Comparison of ENCODE assay signal across 8 cellular contexts in the genomic region with DNA sequence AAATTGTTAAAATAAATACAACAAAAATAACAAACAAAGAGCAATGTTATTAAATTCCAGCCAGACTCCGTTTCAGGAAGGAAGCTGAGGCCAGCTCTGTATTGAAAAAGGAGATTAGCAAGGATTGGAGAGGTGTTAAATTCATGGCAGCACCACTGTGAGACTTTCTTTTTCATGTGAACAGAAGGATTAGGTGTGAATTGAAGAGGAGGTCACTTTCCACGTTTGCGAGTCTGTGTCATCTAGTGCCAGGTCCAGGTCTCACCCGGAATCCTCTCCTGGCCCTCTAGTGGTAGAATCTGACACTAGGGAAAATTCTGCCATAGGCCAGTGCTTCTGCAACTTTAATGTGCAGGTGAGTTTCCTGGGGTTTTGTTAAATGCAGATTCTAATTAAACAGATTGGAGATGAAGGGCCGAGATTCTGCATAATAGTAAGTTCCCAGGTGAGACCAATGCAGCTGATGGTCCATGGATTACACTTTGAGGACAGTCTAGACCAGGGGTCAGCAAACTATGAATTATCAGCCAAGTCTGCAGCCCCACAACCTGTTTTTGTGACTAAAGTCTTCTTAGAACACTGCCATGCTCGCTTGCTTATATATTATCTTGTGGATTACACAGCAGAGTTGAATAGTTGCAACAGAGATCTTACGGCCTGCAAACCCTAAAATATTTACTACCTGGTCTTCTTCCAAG. TPM values are rescaled to one million over a fixed set of nuclear protein-coding genes. Genes with fewer than 3 reads are reported as not detected.
DNase-seq lines count a peak whose midpoint lies in the region; ATAC-seq, FAIRE-seq and TF ChIP-seq lines count a peak whose summit lies in the region.

No MANE protein-coding gene starts in this region.

- TF ChIP-seq CTCF in SU-DHL-6 (IDR thresholded peaks at IDR 0.05; ENCODE audit: insufficient read depth, low read length, poor library complexity, severe bottlenecking) (peak; percentile 64), progenitor cell of endocrine pancreas (IDR thresholded peaks at IDR 0.05; ENCODE audit: unreplicated experiment) (peak; percentile 86)

- H3K79me2 ChIP-seq in SU-DHL-6 (ENCODE audit: insufficient read depth, low read length) = no peaks in the 10 kb centered on the region

- H3F3A ChIP-seq in SU-DHL-6 (ENCODE audit: insufficient read depth) = no peaks in the 10 kb centered on the region

- H3K27ac ChIP-seq in SU-DHL-6 (ENCODE audit: low read depth, low read length) = no peak overlapping the region

- no peaks in the 10 kb centered on the region for H3K27me3 ChIP-seq in SU-DHL-6 (ENCODE audit: low read length)

- no peak overlapping the region for H3K4me2 ChIP-seq in SU-DHL-6 (ENCODE audit: low read depth, low read length, poor library complexity, severe bottlenecking)

- H3K4me1 Mint-ChIP-seq in progenitor cell of endocrine pancreas (ENCODE audit: low read depth) = peaks cover 4% of the 10 kb centered on the region

- H3K36me3 Mint-ChIP-seq in progenitor cell of endocrine pancreas (ENCODE audit: insufficient read depth) = no peaks in the 10 kb centered on the region

- FAIRE-seq in frontal cortex (lab: Jason Lieb, UNC) = peak; percentile 31

- no peaks in the 10 kb centered on the region for H3K9me3 ChIP-seq in SU-DHL-6 (ENCODE audit: insufficient read depth, low read length)

- H3K27ac Mint-ChIP-seq in progenitor cell of endocrine pancreas = no peak overlapping the region

- no peak overlapping the region for H3K4me3 Mint-ChIP-seq in progenitor cell of endocrine pancreas (ENCODE audit: low read depth)

- no peaks in the 10 kb centered on the region for H3K9me2 ChIP-seq in SU-DHL-6 (replicated peaks; ENCODE audit: insufficient read depth, low read length)

- H2AFZ ChIP-seq in SU-DHL-6 (ENCODE audit: low read depth, low read length, severe bottlenecking) = no peak overlapping the region

- H3K27me3 Mint-ChIP-seq in progenitor cell of endocrine pancreas = peaks cover 40% of the 10 kb centered on the region

- H3K4me3 ChIP-seq in SU-DHL-6 (ENCODE audit: insufficient read depth, low read length, poor library complexity, severe bottlenecking) = no peak overlapping the region

- peak; percentile 62 for ATAC-seq in HG02678 (IDR thresholded peaks at IDR 0.05; ENCODE audit: unreplicated experiment)
- ATAC-seq in GM21619 (IDR thresholded peaks at IDR 0.05; ENCODE audit: unreplicated experiment) = no peak
- ATAC-seq in HG03196 (IDR thresholded peaks at IDR 0.05; ENCODE audit: unreplicated experiment) = no peak

- DNase-seq in NCI-H345 (lab: John Stamatoyannopoulos, UW) (peak; percentile 56), NCI-H345 treated with DMSO at 0.1 percent for 48 hours (lab: John Stamatoyannopoulos, UW; ENCODE audit: unreplicated experiment) (no peak), frontal cortex (ENCODE audit: low spot score in 2 of 2) (peak; percentile 44 to 72), progenitor cell of endocrine pancreas (ENCODE audit: low spot score, unreplicated experiment) (peak; percentile 21)

- H3K9ac ChIP-seq in SU-DHL-6 (ENCODE audit: low read length) = no peak overlapping the region

- H3K36me3 ChIP-seq in SU-DHL-6 (ENCODE audit: low read length) = no peaks in the 10 kb centered on the region

- peaks cover 3% of the 10 kb centered on the region for H3K9me3 Mint-ChIP-seq in progenitor cell of endocrine pancreas (ENCODE audit: low read depth)

- no peaks in the 10 kb centered on the region for H4K20me1 ChIP-seq in SU-DHL-6 (ENCODE audit: low read depth, low read length)

RNA-seq across cellular contexts. Expression of a gene that starts 9.2 kb away (rescaled TPM):
- 52.2 TPM for total RNA-seq in frontal cortex
- not detected in 2 replicates for total RNA-seq in progenitor cell of endocrine pancreas

Comparison
In these comparisons a context has a peak if more than half of its experiments do, and no peak if none do; other contexts are left out.
1. RNA of a gene that starts 9.2 kb away (total RNA-seq): 52.2 TPM in frontal cortex (single experiment); not detected in progenitor cell of endocrine pancreas; every median in the first group is over 10 times any median in the second.